ENCODE assay signal across 9 cellular contexts in the genomic region with DNA sequence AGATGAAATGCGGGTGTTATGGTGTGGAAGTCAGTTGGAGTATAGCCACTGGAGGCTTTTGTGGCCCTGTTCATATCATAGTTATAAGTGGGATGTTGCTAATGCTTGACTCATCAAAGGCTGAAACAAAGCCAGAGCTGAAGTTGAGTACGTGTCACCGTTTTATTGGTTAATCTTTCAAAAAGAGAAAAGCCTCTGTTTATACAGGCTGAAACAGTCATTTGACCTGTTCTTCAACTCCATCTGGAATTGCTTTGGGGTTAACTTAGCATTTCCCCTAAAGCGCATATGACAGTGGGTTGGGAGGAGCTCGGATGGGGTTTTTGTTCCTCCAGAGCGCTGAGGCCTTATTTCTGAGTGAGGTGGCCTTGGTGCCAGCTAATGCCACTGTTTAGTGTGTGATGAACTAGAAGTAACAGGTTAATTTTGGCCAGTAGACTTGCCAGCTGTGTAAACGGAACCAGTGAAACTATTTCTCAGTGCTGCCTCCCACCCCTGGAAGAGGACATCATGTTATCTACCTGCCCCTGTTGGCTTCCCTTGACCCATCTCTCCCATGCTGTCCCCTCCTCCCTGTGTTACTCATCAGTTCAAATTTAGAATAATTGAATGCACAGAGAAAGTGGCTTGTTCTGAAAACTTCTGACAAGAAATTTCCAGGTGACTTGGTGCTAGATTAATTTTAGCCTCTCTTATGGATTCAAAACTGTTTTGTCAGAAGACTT. TPM values are rescaled to one million over a fixed set of nuclear protein-coding genes. Genes with fewer than 3 reads are reported as not detected.
DNase-seq lines count a peak whose midpoint lies in the region; ATAC-seq and TF ChIP-seq lines count a peak whose summit lies in the region.
"Had no signal": no experiment of that assay in that cellular context is flagged by ENCODE, and none has a peak within 500 bp of the region (broad histone marks: within the 10 kb centered on the region; RNA-seq: fewer than 3 reads in every experiment).

No MANE protein-coding gene starts in this region.

- no peaks in the 10 kb centered on the region for H3K27me3 Mint-ChIP-seq in stimulated activated naive CD8-positive, alpha-beta T cell treated with anti-CD3 and anti-CD28 coated beads, Interleukin-15, Interleukin-2, amounts not matched to agents 100 ng/mL and 50 ng/mL, for 24 hours

- H3K27ac ChIP-seq in RWPE2 (ENCODE audit: poor library complexity, severe bottlenecking) = peak overlapping the region; percentile 90

- no peaks in the 10 kb centered on the region for H3K9me3 ChIP-seq in RWPE2 (ENCODE audit: severe bottlenecking)

- H3K4me3 ChIP-seq in RWPE2 (ENCODE audit: severe bottlenecking) = no peak overlapping the region
- no peak overlapping the region for H3K4me3 ChIP-seq in fibroblast of pulmonary artery (replicated peaks; ENCODE audit: low read depth, low read length)

- ATAC-seq in activated naive CD4-positive, alpha-beta T cell treated with anti-CD3 and anti-CD28 coated beads, Interleukin-2, amount 50 U/mL, for 72 hours = peak; percentile 36 to 40
- ATAC-seq in RWPE2 (ENCODE audit: low read depth) = peak; percentile 83
- no peak for ATAC-seq in HG03521 (IDR thresholded peaks at IDR 0.05; ENCODE audit: unreplicated experiment)
- ATAC-seq in GM18907 (IDR thresholded peaks at IDR 0.05; ENCODE audit: unreplicated experiment) = no peak

- H3K27ac Mint-ChIP-seq in activated naive CD4-positive, alpha-beta T cell treated with anti-CD3 and anti-CD28 coated beads, Interleukin-2, amount 50 U/mL, for 72 hours = peak overlapping the region in 1 of 2 donors; percentile 17
- peak overlapping the region; percentile 68 for H3K27ac Mint-ChIP-seq in stimulated activated naive CD8-positive, alpha-beta T cell treated with anti-CD3 and anti-CD28 coated beads, Interleukin-15, Interleukin-2, amounts not matched to agents 100 ng/mL and 50 ng/mL, for 24 hours

- H3K36me3 Mint-ChIP-seq in activated naive CD4-positive, alpha-beta T cell treated with anti-CD3 and anti-CD28 coated beads, Interleukin-2, amount 50 U/mL, for 72 hours = peaks cover 72 to 81% of the 10 kb centered on the region in 2 donors
- peaks cover 90% of the 10 kb centered on the region for H3K36me3 Mint-ChIP-seq in stimulated activated naive CD8-positive, alpha-beta T cell treated with anti-CD3 and anti-CD28 coated beads, Interleukin-15, Interleukin-2, amounts not matched to agents 100 ng/mL and 50 ng/mL, for 24 hours (ENCODE audit: low read depth)

- TF ChIP-seq CTCF in RWPE2 (IDR thresholded peaks at IDR 0.05; ENCODE audit: poor library complexity, severe bottlenecking) (no peak), fibroblast of pulmonary artery (IDR thresholded peaks at IDR 0.05; ENCODE audit: low read length, missing control alignments) (no peak)

- no peaks in the 10 kb centered on the region for H3K27me3 ChIP-seq in RWPE2 (ENCODE audit: insufficient read depth, poor library complexity, severe bottlenecking)

- H3K4me1 Mint-ChIP-seq in stimulated activated naive CD8-positive, alpha-beta T cell treated with anti-CD3 and anti-CD28 coated beads, Interleukin-15, Interleukin-2, amounts not matched to agents 100 ng/mL and 50 ng/mL, for 24 hours (ENCODE audit: low read depth) = peaks cover 45% of the 10 kb centered on the region

- H3K36me3 ChIP-seq in RWPE2 (ENCODE audit: low read depth) = peaks cover 83% of the 10 kb centered on the region

- H3K4me1 ChIP-seq in RWPE2 (ENCODE audit: insufficient read depth, poor library complexity, severe bottlenecking) = peaks cover 51% of the 10 kb centered on the region

- peaks cover 8 to 24% of the 10 kb centered on the region in 2 donors for H3K9me3 Mint-ChIP-seq in activated naive CD4-positive, alpha-beta T cell treated with anti-CD3 and anti-CD28 coated beads, Interleukin-2, amount 50 U/mL, for 72 hours
- peaks cover 8% of the 10 kb centered on the region for H3K9me3 Mint-ChIP-seq in stimulated activated naive CD8-positive, alpha-beta T cell treated with anti-CD3 and anti-CD28 coated beads, Interleukin-15, Interleukin-2, amounts not matched to agents 100 ng/mL and 50 ng/mL, for 24 hours

- no peak for DNase-seq in activated naive CD4-positive, alpha-beta T cell treated with anti-CD3 and anti-CD28 coated beads, Interleukin-2, amount 50 U/mL, for 72 hours (ENCODE audit: low spot score in 2 of 2)
- DNase-seq in activated naive CD4-positive, alpha-beta T cell treated with anti-CD3 and anti-CD28 coated beads, Interleukin-2, amount 50 U/mL, for 16 hours = no peak
- DNase-seq in RWPE2 (ENCODE audit: low spot score) = no peak
- peak; percentile 97 for DNase-seq in fibroblast of pulmonary artery (ENCODE audit: low read depth)
- DNase-seq in Kasumi-1 (lab: John Stamatoyannopoulos, UW) = no peak
- DNase-seq: stimulated activated CD4-positive, alpha-beta T cell treated with anti-CD3 and anti-CD28 coated beads, Interleukin-15, amount 100 ng/mL, for 24 hours had no signal

- no peak overlapping the region for H3K4me3 Mint-ChIP-seq in stimulated activated naive CD8-positive, alpha-beta T cell treated with anti-CD3 and anti-CD28 coated beads, Interleukin-15, Interleukin-2, amounts not matched to agents 100 ng/mL and 50 ng/mL, for 24 hours

RNA-seq across cellular contexts. Expression of gene MTAP, which starts 34.2 kb away (rescaled TPM):
- total RNA-seq in activated naive CD4-positive, alpha-beta T cell treated with anti-CD3 and anti-CD28 coated beads, Interleukin-2, amount 50 U/mL, for 72 hours = 10 to 100 TPM; 50.2 to 56.8 TPM

Comparison
In these comparisons a context has a peak if more than half of its experiments do, and no peak if none do; other contexts are left out.
1. ATAC-seq: peak in activated naive CD4-positive, alpha-beta T cell treated with anti-CD3 and anti-CD28 coated beads, Interleukin-2, amount 50 U/mL, for 72 hours (2 of 2) and RWPE2 (single experiment); none in HG03521 (single experiment) and GM18907 (single experiment).